ENCODE assay signal across 7 cellular contexts in the genomic region with DNA sequence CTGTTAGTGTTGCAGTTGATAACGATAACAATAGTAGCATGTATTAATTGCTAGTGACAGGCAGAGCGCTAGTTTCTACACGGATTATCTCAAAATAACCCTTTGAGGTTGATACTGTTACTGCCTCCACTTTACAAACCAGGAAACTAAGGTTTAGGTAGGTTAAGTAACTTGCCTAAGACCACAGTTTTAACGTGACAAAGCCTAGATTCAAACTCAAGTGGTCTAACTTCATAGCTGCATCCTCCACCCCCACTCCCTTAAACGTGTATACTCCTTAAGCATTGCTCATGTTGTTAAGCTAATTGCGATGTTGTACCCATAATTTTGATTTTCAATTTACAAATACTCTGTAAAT. TPM values are rescaled to one million over a fixed set of nuclear protein-coding genes. Genes with fewer than 3 reads are reported as not detected.
DNase-seq lines count a peak whose midpoint lies in the region; ATAC-seq and TF ChIP-seq lines count a peak whose summit lies in the region.

No MANE protein-coding gene starts in this region.

- ATAC-seq in GM18517 (IDR thresholded peaks at IDR 0.05; ENCODE audit: unreplicated experiment), result peak; percentile 3
- ATAC-seq in omental fat pad (ENCODE audit: low FRiP score), result no peak
- no peak for ATAC-seq in HG02884 (IDR thresholded peaks at IDR 0.05; ENCODE audit: unreplicated experiment)

- peaks cover 20% of the 10 kb centered on the region for H4K20me1 ChIP-seq in KMS-11 (ENCODE audit: insufficient read depth)

- DNase-seq in neural crest cell (ENCODE audit: low read depth, low spot score) (no peak), omental fat pad (ENCODE audit: low spot score) (no peak), NCI-H510A (lab: John Stamatoyannopoulos, UW) (no peak)

- peak overlapping the region; percentile 99 for H3K27ac Mint-ChIP-seq in neural crest cell (ENCODE audit: unreplicated experiment)

- peak overlapping the region; percentile 75 for H3K4me2 ChIP-seq in KMS-11

- peak overlapping the region; percentile 81 for H3K9ac ChIP-seq in KMS-11

- H3K4me3 ChIP-seq in KMS-11 (IDR thresholded peaks at IDR 0.05; ENCODE audit: insufficient read depth, low read depth, low read length), result peak overlapping the region; percentile 48

- no peaks in the 10 kb centered on the region for H3K27me3 ChIP-seq in KMS-11 (ENCODE audit: insufficient read depth, low read depth)

- H3K27ac ChIP-seq in KMS-11 (peak overlapping the region; percentile 75), cingulate gyrus (ENCODE audit: low read depth, low read length) (peak overlapping the region; percentile 60)

- H3K36me3 Mint-ChIP-seq in neural crest cell (ENCODE audit: low read depth), result peaks cover 2% of the 10 kb centered on the region

- peak overlapping the region; percentile 95 for H3K4me3 Mint-ChIP-seq in neural crest cell

- TF ChIP-seq CTCF in KMS-11 (conservative IDR thresholded peaks at IDR 0.05; ENCODE audit: low read depth, low read length), result no peak
- TF ChIP-seq CTCF in neural crest cell (conservative IDR thresholded peaks at IDR 0.05), result no peak
- TF ChIP-seq CTCF in omental fat pad (IDR thresholded peaks at IDR 0.05), result no peak

- H3K79me2 ChIP-seq in KMS-11 (ENCODE audit: insufficient read depth, low read depth), result peaks cover 58% of the 10 kb centered on the region

- H3K9me3 Mint-ChIP-seq in neural crest cell, result no peaks in the 10 kb centered on the region

- no peaks in the 10 kb centered on the region for H3K36me3 ChIP-seq in KMS-11 (ENCODE audit: insufficient read depth)

- H3K27me3 Mint-ChIP-seq in neural crest cell (ENCODE audit: low read depth), result no peaks in the 10 kb centered on the region

- peak overlapping the region; percentile 70 for H2AFZ ChIP-seq in KMS-11 (ENCODE audit: low read depth)

- H3K4me1 ChIP-seq in KMS-11 (ENCODE audit: low read depth, poor library complexity, severe bottlenecking), result peaks cover 42% of the 10 kb centered on the region

- peaks cover 34% of the 10 kb centered on the region for H3K4me1 Mint-ChIP-seq in neural crest cell

RNA-seq across cellular contexts. Expression of a gene that starts 1.2 kb away (rescaled TPM):
- 55.8 and 60.4 TPM in 2 replicates for total RNA-seq in neural crest cell
- total RNA-seq in omental fat pad, result 10 to 100 TPM; 35.7 to 75.4 (median 43.2) TPM
